In the genomic region with DNA sequence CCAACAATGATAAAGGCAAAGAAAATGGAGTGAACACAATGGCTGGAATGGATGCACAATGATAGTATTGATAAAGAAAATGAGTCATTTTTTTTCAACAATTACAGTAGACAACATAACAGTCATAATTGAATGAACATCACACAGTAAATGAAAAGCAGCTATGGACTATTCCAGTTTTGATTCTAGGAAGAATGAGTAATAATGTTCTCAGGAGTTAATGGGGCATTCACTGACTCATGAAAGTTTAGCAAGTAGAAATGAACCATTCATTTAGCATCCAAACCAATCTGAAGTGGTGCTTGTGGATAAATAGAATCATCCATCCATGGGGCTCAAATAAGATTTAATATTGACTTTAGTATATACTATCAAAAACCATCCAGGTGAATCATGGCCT, we compare ENCODE assay signal across 15 cellular contexts.
DNase-seq lines count a peak whose midpoint lies in the region; ATAC-seq and TF ChIP-seq lines count a peak whose summit lies in the region.
"Had no signal": no experiment of that assay in that cellular context is flagged by ENCODE, and none has a peak within 500 bp of the region (broad histone marks: within the 10 kb centered on the region; RNA-seq: fewer than 3 reads in every experiment).

No MANE protein-coding gene starts in this region.

- no peak overlapping the region for H3K27ac ChIP-seq in PC-9

- POLR2A ChIA-PET in PC-9 (lab: Charles Lee; ENCODE audit: unreplicated experiment) = no interaction called here

- H3K9me2 ChIP-seq in PC-9 (ENCODE audit: insufficient read depth) = no peaks in the 10 kb centered on the region

- H3K9me3 ChIP-seq in PC-9 (ENCODE audit: insufficient read depth, low read depth) = no peaks in the 10 kb centered on the region; the same call in 1 of the 2 replicates

- TF ChIP-seq CTCF in kidney epithelial cell (IDR thresholded peaks at IDR 0.05; ENCODE audit: insufficient read depth, low read length, poor library complexity, severe bottlenecking) = no peak
- no peak for TF ChIP-seq CTCF in PC-9 (conservative IDR thresholded peaks at IDR 0.05)

- intact Hi-C loops in PC-9 (cut with micrococcal nuclease; ENCODE audit: unreplicated experiment) = no loop called here
- intact Hi-C loops in left cardiac atrium (cut with DNase I) = no loop called here

- ATAC-seq in left cardiac atrium = no peak
- ATAC-seq: naive thymus-derived CD4-positive, alpha-beta T cell had no signal

- CTCF ChIA-PET in PC-9 (lab: Charles Lee) = no interaction called here

- H3K4me3 ChIP-seq in kidney epithelial cell (ENCODE audit: low read depth, low read length) (no peak overlapping the region), PC-9 (no peak overlapping the region)
- H3K4me3 ChIP-seq: smooth muscle cell had no signal

- H3K79me2 ChIP-seq in PC-9 (ENCODE audit: low read depth) = no peaks in the 10 kb centered on the region

- H4K20me1 ChIP-seq in PC-9 (ENCODE audit: insufficient read depth) = no peaks in the 10 kb centered on the region

- H2AFZ ChIP-seq in PC-9 = no peak overlapping the region

- DNase-seq in NCI-H2029 (lab: John Stamatoyannopoulos, UW) (peak; percentile 13), NCI-H2029 treated with DMSO at 0.1 percent for 48 hours (lab: John Stamatoyannopoulos, UW) (no peak), NCI-H128 (lab: John Stamatoyannopoulos, UW; ENCODE audit: unreplicated experiment) (peak; percentile 20), amniotic epithelial cell (ENCODE audit: low read depth) (peak; percentile 26), kidney epithelial cell (ENCODE audit: low read depth) (peak; percentile 85), PC-9 (no peak), left cardiac atrium (no peak)
- no peak for DNase-seq in stimulated activated CD4-positive, alpha-beta T cell treated with anti-CD3 and anti-CD28 coated beads, Interleukin-4, amount 100 ng/mL, for 1 hour
- DNase-seq: 8988T; activated CD4-positive, alpha-beta memory T cell treated with anti-CD3 and anti-CD28 coated beads, Interleukin-2, amount 10 ng/mL, durations not matched to agents 7 days and 5 days; immature natural killer cell; naive thymus-derived CD4-positive, alpha-beta T cell; NCI-H82; stimulated activated CD8-positive, alpha-beta memory T cell treated with anti-CD3 and anti-CD28 coated beads, Interleukin-4, amount 100 ng/mL, for 48 hours had no signal

- H3F3A ChIP-seq in PC-9 (ENCODE audit: insufficient read depth, low read depth) = 0 out of 2 replicates have a peak, but pooled peaks cover 4% of the 10 kb centered on the region

- H3K36me3 ChIP-seq in kidney epithelial cell (ENCODE audit: control insufficient read depth, insufficient read depth, low read length) (no peaks in the 10 kb centered on the region), PC-9 (ENCODE audit: low read depth) (no peaks in the 10 kb centered on the region)

- H3K27me3 ChIP-seq in kidney epithelial cell (ENCODE audit: control insufficient read depth, insufficient read depth, low read length) (no peaks in the 10 kb centered on the region), PC-9 (ENCODE audit: insufficient read depth, low read depth) (no peaks in the 10 kb centered on the region)

- no TSS peak for BruUV-seq in PC-9 (replicated peaks; lab: Mats Ljungman, UMichigan)

- H3K4me1 ChIP-seq in PC-9 (replicated peaks; ENCODE audit: insufficient read depth) = 0 out of 2 replicates have a peak, but pooled peaks cover 6% of the 10 kb centered on the region

- no peak overlapping the region for H3K4me2 ChIP-seq in PC-9
- H3K4me2 ChIP-seq: smooth muscle cell had no signal

Comparison
In these comparisons a context has a peak if more than half of its experiments do, and no peak if none do; other contexts are left out.
1. DNase-seq: peak in NCI-H2029 (single experiment), NCI-H128 (single experiment), amniotic epithelial cell (single experiment) and kidney epithelial cell (single experiment); none in NCI-H2029 treated with DMSO at 0.1 percent for 48 hours (single experiment), PC-9 (0 of 2), stimulated activated CD4-positive, alpha-beta T cell treated with anti-CD3 and anti-CD28 coated beads, Interleukin-4, amount 100 ng/mL, for 1 hour (single experiment) and left cardiac atrium (single experiment).